ENCODE assay signal across 16 cellular contexts in the genomic region with DNA sequence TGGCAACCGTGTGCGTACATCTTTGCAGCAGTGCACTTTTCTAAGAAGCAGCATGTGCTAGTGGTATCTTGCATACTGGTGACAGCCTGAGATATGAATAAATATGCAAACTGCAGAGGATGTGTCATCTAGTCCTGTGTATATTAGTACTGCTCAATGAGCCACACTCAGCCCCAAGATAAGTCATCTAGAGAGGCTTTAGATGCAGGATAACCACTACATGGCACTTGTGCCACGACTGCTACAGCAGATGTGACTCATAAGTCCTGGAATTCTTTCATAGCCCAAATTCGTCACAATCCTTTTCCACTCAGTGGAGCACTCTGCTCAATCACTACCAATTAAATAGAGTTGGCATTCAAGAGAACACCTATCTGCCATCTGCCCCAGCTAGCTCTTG.
DNase-seq lines count a peak whose midpoint lies in the region; ATAC-seq and TF ChIP-seq lines count a peak whose summit lies in the region.
"Had no signal": no experiment of that assay in that cellular context is flagged by ENCODE, and none has a peak within 500 bp of the region (broad histone marks: within the 10 kb centered on the region; RNA-seq: fewer than 3 reads in every experiment).

No MANE protein-coding gene starts in this region.

- H3K36me3 ChIP-seq in HCT116 (ENCODE audit: control insufficient read depth in 1 of 2, insufficient read depth in 2 of 2, low read length in 2 of 2), result no peaks in the 10 kb centered on the region
- no peaks in the 10 kb centered on the region for H3K36me3 ChIP-seq in endodermal cell (ENCODE audit: control insufficient read depth, insufficient read depth, low read length)
- H3K36me3 ChIP-seq: BLaER1 treated with 17β-estradiol and CSF1 and Interleukin-3, amounts not matched to agents 10 nM and 100 nM; neural progenitor cell had no signal

- TF ChIP-seq CTCF in HCT116 (IDR thresholded peaks at IDR 0.05 in 2 of 3, conservative IDR thresholded peaks at IDR 0.05 in 1 of 3; ENCODE audit: borderline replicate concordance in 1 of 3, insufficient read depth in 1 of 3, low read depth in 2 of 3, low read length in 2 of 3), result no peak
- TF ChIP-seq CTCF in endodermal cell (conservative IDR thresholded peaks at IDR 0.05), result no peak

- 0 out of 2 replicates have a peak, but pooled peaks cover 4% of the 10 kb centered on the region for H3K9me2 ChIP-seq in HCT116 (ENCODE audit: insufficient read depth)

- WGBS in endodermal cell (ENCODE audit: insufficient coverage in 1 of 2, insufficient read length in 1 of 2), 2 experiments, result 85 to 92% methylated on average over 2 to 4 of the region's 4 CpGs

- H3K27me3 ChIP-seq in HCT116 (ENCODE audit: insufficient read depth, low read length), result no peaks in the 10 kb centered on the region
- no peaks in the 10 kb centered on the region for H3K27me3 ChIP-seq in endodermal cell (ENCODE audit: control insufficient read depth, insufficient read depth, low read length, poor library complexity, severe bottlenecking)
- H3K27me3 ChIP-seq: BLaER1 treated with 17β-estradiol and CSF1 and Interleukin-3, amounts not matched to agents 10 nM and 100 nM; neural progenitor cell had no signal

- no peak for TF ChIP-seq RAD21 in HCT116 (IDR thresholded peaks at IDR 0.05; ENCODE audit: low read depth)

- no peaks in the 10 kb centered on the region for H3K4me1 Mint-ChIP-seq in endodermal cell

- H3K4me2 ChIP-seq in HCT116 (ENCODE audit: low read length), result peak overlapping the region; percentile 18; the same call in 1 of the 2 replicates
- H3K4me2 ChIP-seq: BLaER1 treated with 17β-estradiol and CSF1 and Interleukin-3, amounts not matched to agents 10 nM and 100 nM; neural progenitor cell had no signal

- H3K4me1 ChIP-seq in HCT116 (ENCODE audit: control insufficient read depth in 1 of 2, insufficient read depth in 2 of 2, low read length in 2 of 2) (peaks cover 7 to 16% of the 10 kb centered on the region in 2 experiments), endodermal cell (ENCODE audit: control insufficient read depth, insufficient read depth, low read length) (no peaks in the 10 kb centered on the region)
- H3K4me1 ChIP-seq: neural progenitor cell had no signal

- CTCF ChIA-PET in HCT116 (lab: Charles Lee), result no interaction called here

- H3K27ac ChIP-seq in HCT116 (ENCODE audit: low read depth, low read length), result no peak overlapping the region
- H3K27ac ChIP-seq in endodermal cell (ENCODE audit: low read depth, low read length), result no peak overlapping the region
- H3K27ac ChIP-seq: BLaER1 treated with 17β-estradiol and CSF1 and Interleukin-3, amounts not matched to agents 10 nM and 100 nM; neural progenitor cell had no signal

- H3K79me2 ChIP-seq in HCT116 (ENCODE audit: insufficient read depth, low read length), result no peaks in the 10 kb centered on the region

- BruUV-seq in HCT116 (replicated peaks; lab: Mats Ljungman, UMichigan), result no TSS peak

- H3K9ac ChIP-seq in HCT116 (ENCODE audit: low read length) (no peak overlapping the region), endodermal cell (ENCODE audit: extremely low read depth, low read length, poor library complexity, severe bottlenecking) (no peak overlapping the region)
- H3K9ac ChIP-seq: BLaER1 treated with 17β-estradiol and CSF1 and Interleukin-3, amounts not matched to agents 10 nM and 100 nM; neural progenitor cell had no signal

- H3K4me3 ChIP-seq in HCT116 (replicated peaks in 1 of 2; ENCODE audit: low read depth in 1 of 2, low read length in 2 of 2) (no peak overlapping the region), endodermal cell (ENCODE audit: low read length) (no peak overlapping the region)
- H3K4me3 ChIP-seq: BLaER1 treated with 17β-estradiol and CSF1 and Interleukin-3, amounts not matched to agents 10 nM and 100 nM; neural progenitor cell had no signal

- H3K4me3 Mint-ChIP-seq in endodermal cell, result no peak overlapping the region
- H3K4me3 Mint-ChIP-seq: neural progenitor cell had no signal

- ATAC-seq in HCT116 (peak; percentile 71), GM18861 (IDR thresholded peaks at IDR 0.05; ENCODE audit: unreplicated experiment) (no peak), GM18873 (IDR thresholded peaks at IDR 0.05; ENCODE audit: low FRiP score, unreplicated experiment) (no peak)

- intact Hi-C loops in HCT116 (cut with micrococcal nuclease), result no loop called here

- H2AFZ ChIP-seq in HCT116 (ENCODE audit: low read depth, low read length, poor library complexity, severe bottlenecking), result no peak overlapping the region
- H2AFZ ChIP-seq: neural progenitor cell had no signal

- H3K27ac Mint-ChIP-seq in endodermal cell, result no peak overlapping the region
- H3K27ac Mint-ChIP-seq: neural progenitor cell had no signal

- POLR2A ChIA-PET in HCT116 (lab: Charles Lee), result no interaction called here

- H3K9me3 Mint-ChIP-seq in endodermal cell, result no peaks in the 10 kb centered on the region
- H3K9me3 Mint-ChIP-seq: neural progenitor cell had no signal

- H3K36me3 Mint-ChIP-seq in endodermal cell (ENCODE audit: low read depth), result no peaks in the 10 kb centered on the region
- H3K36me3 Mint-ChIP-seq: neural progenitor cell had no signal

- H3K9me3 ChIP-seq in HCT116 (ENCODE audit: control insufficient read depth in 1 of 2, insufficient read depth in 1 of 2, low read depth in 1 of 2, low read length in 2 of 2) (no peaks in the 10 kb centered on the region), endodermal cell (ENCODE audit: control insufficient read depth, low read length) (no peaks in the 10 kb centered on the region)

- no peak for TF ChIP-seq POLR2A in HCT116 (IDR thresholded peaks at IDR 0.05; ENCODE audit: borderline replicate concordance, extremely low read depth, insufficient read depth, insufficient read length)

- H3K27me3 Mint-ChIP-seq in endodermal cell (ENCODE audit: insufficient read depth), result no peaks in the 10 kb centered on the region

- DNase-seq in AG08395 (ENCODE audit: low spot score) (peak; percentile 93), HCT116 (ENCODE audit: low read depth, low spot score) (peak; percentile 4), astrocyte of the hippocampus (ENCODE audit: low read depth, low spot score) (peak; percentile 77), middle frontal gyrus (ENCODE audit: extremely low spot score, low spot score) (peak; percentile 18), endodermal cell (no peak)
- DNase-seq in activated CD8-positive, alpha-beta memory T cell treated with anti-CD3 and anti-CD28 coated beads for 24 hours, result no peak
- DNase-seq: activated CD4-positive, CD25-positive, alpha-beta regulatory T cell treated with anti-CD3 and anti-CD28 coated beads, Interleukin-2, amount 50 U/mL, for 72 hours; activated effector memory CD4-positive, alpha-beta T cell treated with Interleukin-2 at 50 U/mL for 16 hours; foreskin melanocyte; left cardiac atrium; NCI-H146; NCI-H82 had no signal

- H4K20me1 ChIP-seq in HCT116 (ENCODE audit: insufficient read depth), result no peaks in the 10 kb centered on the region
- H4K20me1 ChIP-seq: BLaER1 treated with 17β-estradiol and CSF1 and Interleukin-3, amounts not matched to agents 10 nM and 100 nM had no signal

- RAD21 ChIA-PET in HCT116 (lab: Charles Lee; ENCODE audit: low non-redundant PET in 1 of 2, low total read pairs in 2 of 2, uncharacterized antibody in 2 of 2, unreplicated experiment in 2 of 2), result no interaction called here

TF ChIP-seq in HCT116, 20 proteins besides CTCF, POLR2A, EP300 and RAD21 (continues in another document):
- TF ChIP-seq EZH2 (IDR thresholded peaks at IDR 0.05), result no peak
- TF ChIP-seq, protein P1, sequence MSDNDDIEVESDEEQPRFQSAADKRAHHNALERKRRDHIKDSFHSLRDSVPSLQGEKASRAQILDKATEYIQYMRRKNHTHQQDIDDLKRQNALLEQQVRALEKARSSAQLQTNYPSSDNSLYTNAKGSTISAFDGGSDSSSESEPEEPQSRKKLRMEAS (IDR thresholded peaks at IDR 0.05), result no peak
- 0 out of 2 replicates have a peak, but pooled peaks have one; percentile 20 for TF ChIP-seq JUND (IDR thresholded peaks at IDR 0.05)
- no peak for TF ChIP-seq EZH2phosphoT487 (IDR thresholded peaks at IDR 0.05; ENCODE audit: borderline replicate concordance)
- TF ChIP-seq CEBPB (IDR thresholded peaks at IDR 0.05; ENCODE audit: low read depth), result no peak
- TF ChIP-seq YY1 (IDR thresholded peaks at IDR 0.05; ENCODE audit: extremely low read depth, insufficient replicate concordance, low read depth, low read length), result no peak
- no peak for TF ChIP-seq EGR1 (IDR thresholded peaks at IDR 0.05; ENCODE audit: low read depth)
- TF ChIP-seq, protein P2, sequence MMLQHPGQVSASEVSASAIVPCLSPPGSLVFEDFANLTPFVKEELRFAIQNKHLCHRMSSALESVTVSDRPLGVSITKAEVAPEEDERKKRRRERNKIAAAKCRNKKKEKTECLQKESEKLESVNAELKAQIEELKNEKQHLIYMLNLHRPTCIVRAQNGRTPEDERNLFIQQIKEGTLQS (IDR thresholded peaks at IDR 0.05), result no peak
- TF ChIP-seq POLR2AphosphoS5 (IDR thresholded peaks at IDR 0.05; ENCODE audit: low read depth, low read length), result no peak
- TF ChIP-seq FOSL1 (IDR thresholded peaks at IDR 0.05; ENCODE audit: low read depth), result peak; percentile 21; the same call in 1 of the 2 replicates
- TF ChIP-seq CBX3 (IDR thresholded peaks at IDR 0.05; ENCODE audit: low read depth), result no peak
- TF ChIP-seq, protein P3, sequence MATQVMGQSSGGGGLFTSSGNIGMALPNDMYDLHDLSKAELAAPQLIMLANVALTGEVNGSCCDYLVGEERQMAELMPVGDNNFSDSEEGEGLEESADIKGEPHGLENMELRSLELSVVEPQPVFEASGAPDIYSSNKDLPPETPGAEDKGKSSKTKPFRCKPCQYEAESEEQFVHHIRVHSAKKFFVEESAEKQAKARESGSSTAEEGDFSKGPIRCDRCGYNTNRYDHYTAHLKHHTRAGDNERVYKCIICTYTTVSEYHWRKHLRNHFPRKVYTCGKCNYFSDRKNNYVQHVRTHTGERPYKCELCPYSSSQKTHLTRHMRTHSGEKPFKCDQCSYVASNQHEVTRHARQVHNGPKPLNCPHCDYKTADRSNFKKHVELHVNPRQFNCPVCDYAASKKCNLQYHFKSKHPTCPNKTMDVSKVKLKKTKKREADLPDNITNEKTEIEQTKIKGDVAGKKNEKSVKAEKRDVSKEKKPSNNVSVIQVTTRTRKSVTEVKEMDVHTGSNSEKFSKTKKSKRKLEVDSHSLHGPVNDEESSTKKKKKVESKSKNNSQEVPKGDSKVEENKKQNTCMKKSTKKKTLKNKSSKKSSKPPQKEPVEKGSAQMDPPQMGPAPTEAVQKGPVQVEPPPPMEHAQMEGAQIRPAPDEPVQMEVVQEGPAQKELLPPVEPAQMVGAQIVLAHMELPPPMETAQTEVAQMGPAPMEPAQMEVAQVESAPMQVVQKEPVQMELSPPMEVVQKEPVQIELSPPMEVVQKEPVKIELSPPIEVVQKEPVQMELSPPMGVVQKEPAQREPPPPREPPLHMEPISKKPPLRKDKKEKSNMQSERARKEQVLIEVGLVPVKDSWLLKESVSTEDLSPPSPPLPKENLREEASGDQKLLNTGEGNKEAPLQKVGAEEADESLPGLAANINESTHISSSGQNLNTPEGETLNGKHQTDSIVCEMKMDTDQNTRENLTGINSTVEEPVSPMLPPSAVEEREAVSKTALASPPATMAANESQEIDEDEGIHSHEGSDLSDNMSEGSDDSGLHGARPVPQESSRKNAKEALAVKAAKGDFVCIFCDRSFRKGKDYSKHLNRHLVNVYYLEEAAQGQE (IDR thresholded peaks at IDR 0.05; ENCODE audit: low read depth), result no peak
- TF ChIP-seq SP1 (IDR thresholded peaks at IDR 0.05; ENCODE audit: low read depth), result no peak

Comparison
In these comparisons a context has a peak if more than half of its experiments do, and no peak if none do; other contexts are left out.
1. DNase-seq: peak in AG08395 (single experiment), HCT116 (single experiment), astrocyte of the hippocampus (single experiment) and middle frontal gyrus (single experiment); none in endodermal cell (single experiment) and activated CD8-positive, alpha-beta memory T cell treated with anti-CD3 and anti-CD28 coated beads for 24 hours (single experiment).